In the genomic region with DNA sequence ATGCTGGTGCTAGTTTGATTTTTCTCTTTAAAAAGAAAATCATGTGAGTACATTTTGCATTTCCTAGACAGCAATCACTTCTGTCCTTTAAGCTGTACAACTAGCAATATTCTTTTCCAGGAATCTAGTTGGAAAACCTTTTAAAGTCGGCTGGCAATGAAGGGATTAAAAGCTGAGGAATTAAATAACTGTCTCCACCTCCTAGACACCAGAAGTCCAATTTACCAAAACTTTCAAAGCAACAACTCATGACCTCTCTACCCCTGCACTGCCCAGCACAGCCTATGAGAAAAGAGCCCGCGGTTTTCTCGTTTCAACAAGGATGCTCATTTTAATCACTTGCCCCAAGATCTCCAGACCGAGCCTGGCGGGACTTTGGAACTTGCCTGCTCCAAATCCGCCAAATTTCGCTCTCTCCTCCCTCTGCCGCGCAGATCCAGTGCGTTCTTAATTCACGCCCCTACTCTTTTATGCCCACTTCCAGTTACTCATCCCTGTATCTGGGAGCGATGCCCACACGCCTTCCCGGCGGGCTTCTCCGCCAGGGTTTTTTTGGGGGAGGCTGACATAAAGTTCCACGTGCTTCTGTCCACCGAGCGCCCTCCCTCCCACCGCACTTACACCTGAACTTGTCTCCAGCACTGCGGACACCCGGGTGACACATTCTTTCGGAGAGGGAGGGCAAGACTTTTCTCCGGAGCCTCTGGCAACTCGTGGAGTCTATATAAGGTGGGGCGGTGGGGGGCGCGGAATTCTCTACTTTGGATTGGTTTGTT, we compare ENCODE assay signal across 11 cellular contexts. TPM values are rescaled to one million over a fixed set of nuclear protein-coding genes. Genes with fewer than 3 reads are reported as not detected.
DNase-seq lines count a peak whose midpoint lies in the region; ATAC-seq and TF ChIP-seq lines count a peak whose summit lies in the region.
"Had no signal": no experiment of that assay in that cellular context is flagged by ENCODE, and none has a peak within 500 bp of the region (broad histone marks: within the 10 kb centered on the region; RNA-seq: fewer than 3 reads in every experiment).

No MANE protein-coding gene starts in this region.

- no peaks in the 10 kb centered on the region for H3K9me3 Mint-ChIP-seq in activated T-cell treated with anti-CD3 and anti-CD28 coated beads, Interleukin-2, amount 50 U/mL, for 72 hours
- no peaks in the 10 kb centered on the region for H3K9me3 Mint-ChIP-seq in activated T-cell treated with anti-CD3 and anti-CD28 coated beads, Interleukin-2, amount 50 U/mL, for 4 hours
- H3K9me3 Mint-ChIP-seq: activated B cell treated with CpG ODN at 0.5 μM for 24 hours had no signal

- peaks cover 32% of the 10 kb centered on the region for H3K4me1 Mint-ChIP-seq in activated T-cell treated with anti-CD3 and anti-CD28 coated beads, Interleukin-2, amount 50 U/mL, for 72 hours (ENCODE audit: low read depth)
- peaks cover 1% of the 10 kb centered on the region for H3K4me1 Mint-ChIP-seq in activated T-cell treated with anti-CD3 and anti-CD28 coated beads, Interleukin-2, amount 50 U/mL, for 4 hours (ENCODE audit: low read depth)

- TF ChIP-seq CTCF in omental fat pad (IDR thresholded peaks at IDR 0.05) = no peak

- peaks cover 53% of the 10 kb centered on the region for H3K27me3 Mint-ChIP-seq in activated T-cell treated with anti-CD3 and anti-CD28 coated beads, Interleukin-2, amount 50 U/mL, for 72 hours (ENCODE audit: low read depth)
- peaks cover 40% of the 10 kb centered on the region for H3K27me3 Mint-ChIP-seq in activated T-cell treated with anti-CD3 and anti-CD28 coated beads, Interleukin-2, amount 50 U/mL, for 4 hours (ENCODE audit: low read depth)

- H3K27ac Mint-ChIP-seq in activated T-cell treated with anti-CD3 and anti-CD28 coated beads, Interleukin-2, amount 50 U/mL, for 72 hours = no peak overlapping the region
- H3K27ac Mint-ChIP-seq: activated B cell treated with CpG ODN at 0.5 μM for 24 hours had no signal

- intact Hi-C loops in cardiac septum (cut with DNase I) = loop anchor here (2.0 to 10.0 kb wide), 2 partner anchors 101 to 229 kb away; no protein-coding TSS in a partner anchor

- DNase-seq in activated T-cell treated with anti-CD3 and anti-CD28 coated beads, Interleukin-2, amount 50 U/mL, for 72 hours = no peak
- no peak for DNase-seq in activated T-cell treated with anti-CD3 and anti-CD28 coated beads, Interleukin-2, amount 50 U/mL, for 4 hours
- peak; percentile 76 for DNase-seq in cardiac septum (ENCODE audit: low spot score)
- DNase-seq in omental fat pad (ENCODE audit: low spot score) = no peak
- no peak for DNase-seq in NCI-H345 treated with DMSO at 0.1 percent for 48 hours (lab: John Stamatoyannopoulos, UW; ENCODE audit: unreplicated experiment)
- DNase-seq: activated B cell treated with CpG ODN at 0.5 μM for 24 hours, NCI-H774 had no signal

- H3K4me3 Mint-ChIP-seq in activated T-cell treated with anti-CD3 and anti-CD28 coated beads, Interleukin-2, amount 50 U/mL, for 72 hours = peak overlapping the region; percentile 10 to 71
- no peak overlapping the region for H3K4me3 Mint-ChIP-seq in activated T-cell treated with anti-CD3 and anti-CD28 coated beads, Interleukin-2, amount 50 U/mL, for 4 hours

- ATAC-seq in activated T-cell treated with anti-CD3 and anti-CD28 coated beads, Interleukin-2, amount 50 U/mL, for 72 hours (replicated peaks in 1 of 2) = no peak
- ATAC-seq in activated T-cell treated with anti-CD3 and anti-CD28 coated beads, Interleukin-2, amount 50 U/mL, for 4 hours = no peak
- ATAC-seq in omental fat pad (ENCODE audit: low FRiP score) (peak; percentile 77), GM18868 (IDR thresholded peaks at IDR 0.05; ENCODE audit: unreplicated experiment) (no peak), GM21825 (IDR thresholded peaks at IDR 0.05; ENCODE audit: unreplicated experiment) (no peak), HG02623 (IDR thresholded peaks at IDR 0.05; ENCODE audit: unreplicated experiment) (no peak)

- peaks cover 0 to 2% of the 10 kb centered on the region in 2 donors for H3K36me3 Mint-ChIP-seq in activated T-cell treated with anti-CD3 and anti-CD28 coated beads, Interleukin-2, amount 50 U/mL, for 72 hours (ENCODE audit: insufficient read depth in 2 of 2)
- no peaks in the 10 kb centered on the region for H3K36me3 Mint-ChIP-seq in activated T-cell treated with anti-CD3 and anti-CD28 coated beads, Interleukin-2, amount 50 U/mL, for 4 hours (ENCODE audit: insufficient read depth)

RNA-seq across cellular contexts. Expression of a gene that starts 2.5 kb away (rescaled TPM):
- total RNA-seq in activated T-cell treated with anti-CD3 and anti-CD28 coated beads, Interleukin-2, amount 50 U/mL, for 72 hours = 1 to 10 TPM in 1 of 2 donors, under 1 TPM in 1; 0.46 to 1.6 TPM
- total RNA-seq in activated T-cell treated with anti-CD3 and anti-CD28 coated beads, Interleukin-2, amount 50 U/mL, for 4 hours = under 1 TPM; 0.05 to 0.38 (median 0.26) TPM
- total RNA-seq in cardiac septum (8.2 TPM), omental fat pad (10 to 100 TPM in 2 of 4 donors, 1 to 10 TPM in 2; 5.6 to 12.0 (median 8.7) TPM)
- total RNA-seq: bronchial epithelial cell had no signal
